8 cellular contexts compared by ENCODE assay signal in genomic region chr20:58179432-58180099, GRCh38. TPM values are rescaled to one million over a fixed set of nuclear protein-coding genes. Genes with fewer than 3 reads are reported as not detected.
DNase-seq lines count a peak whose midpoint lies in the region; ATAC-seq lines count a peak whose summit lies in the region.

No MANE protein-coding gene starts in this region.

- no peak overlapping the region for H3K27ac Mint-ChIP-seq in activated CD4-positive, alpha-beta memory T cell treated with anti-CD3 and anti-CD28 coated beads, Interleukin-2, amount 10 ng/mL, durations not matched to agents 7 days and 5 days

- POLR2A ChIA-PET in activated CD4-positive, alpha-beta memory T cell treated with anti-CD3 and anti-CD28 coated beads, Interleukin-2, amount 10 ng/mL, durations not matched to agents 7 days and 5 days (lab: Charles Lee) = no interaction called here

- H3K27me3 Mint-ChIP-seq in activated CD4-positive, alpha-beta memory T cell treated with anti-CD3 and anti-CD28 coated beads, Interleukin-2, amount 10 ng/mL, durations not matched to agents 7 days and 5 days = peaks cover 16% of the 10 kb centered on the region

- ATAC-seq in GM19035 (IDR thresholded peaks at IDR 0.05; ENCODE audit: unreplicated experiment) = peak; percentile 58
- ATAC-seq in HG03457 (IDR thresholded peaks at IDR 0.05; ENCODE audit: unreplicated experiment) = no peak

- H3K9me3 Mint-ChIP-seq in activated CD4-positive, alpha-beta memory T cell treated with anti-CD3 and anti-CD28 coated beads, Interleukin-2, amount 10 ng/mL, durations not matched to agents 7 days and 5 days = peaks cover 2% of the 10 kb centered on the region

- H3K36me3 Mint-ChIP-seq in activated CD4-positive, alpha-beta memory T cell treated with anti-CD3 and anti-CD28 coated beads, Interleukin-2, amount 10 ng/mL, durations not matched to agents 7 days and 5 days (ENCODE audit: low read depth) = no peaks in the 10 kb centered on the region

- H3K4me3 Mint-ChIP-seq in activated CD4-positive, alpha-beta memory T cell treated with anti-CD3 and anti-CD28 coated beads, Interleukin-2, amount 10 ng/mL, durations not matched to agents 7 days and 5 days = no peak overlapping the region

- H3K4me1 Mint-ChIP-seq in activated CD4-positive, alpha-beta memory T cell treated with anti-CD3 and anti-CD28 coated beads, Interleukin-2, amount 10 ng/mL, durations not matched to agents 7 days and 5 days = peaks cover 4% of the 10 kb centered on the region

- CTCF ChIA-PET in activated CD4-positive, alpha-beta memory T cell treated with anti-CD3 and anti-CD28 coated beads, Interleukin-2, amount 10 ng/mL, durations not matched to agents 7 days and 5 days (lab: Charles Lee) = interaction anchor here (0.6 to 2.1 kb wide), 13 partner anchors 10 to 585 kb away, joined by 3 to 10 read pairs (median 4); partner anchors contain the start of gene ZBP1

- DNase-seq in AG20443 (ENCODE audit: low spot score) (peak; percentile 89), NCI-H2171 treated with DMSO at 0.1 percent for 48 hours (lab: John Stamatoyannopoulos, UW) (peak; percentile 49), ecto neural progenitor cell (ENCODE audit: low spot score) (peak; percentile 87), medulla oblongata (ENCODE audit: extremely low spot score) (peak; percentile 46)
- DNase-seq in activated CD4-positive, alpha-beta memory T cell treated with anti-CD3 and anti-CD28 coated beads, Interleukin-2, amount 10 ng/mL, durations not matched to agents 7 days and 5 days = peak; percentile 66
- peak; percentile 23 for DNase-seq in stimulated activated CD8-positive, alpha-beta memory T cell treated with anti-CD3 and anti-CD28 coated beads, Interleukin-12 subunit alpha, Interleukin-12 subunit beta, amount 100 ng/mL, for 24 hours (ENCODE audit: extremely low read depth)

RNA-seq across cellular contexts. Expression of gene ANKRD60, which starts 48.9 kb away (rescaled TPM):
- total RNA-seq in activated CD4-positive, alpha-beta memory T cell treated with anti-CD3 and anti-CD28 coated beads, Interleukin-2, amount 10 ng/mL, durations not matched to agents 7 days and 5 days = not detected

Comparison
In these comparisons a context has a peak if more than half of its experiments do, and no peak if none do; other contexts are left out.
1. DNase-seq: peak in every context shown above with its lines; median percentile 89 in AG20443; 87 in ecto neural progenitor cell; 66 in activated CD4-positive, alpha-beta memory T cell treated with anti-CD3 and anti-CD28 coated beads, Interleukin-2, amount 10 ng/mL, durations not matched to agents 7 days and 5 days; 49 in NCI-H2171 treated with DMSO at 0.1 percent for 48 hours; 46 in medulla oblongata; 23 in stimulated activated CD8-positive, alpha-beta memory T cell treated with anti-CD3 and anti-CD28 coated beads, Interleukin-12 subunit alpha, Interleukin-12 subunit beta, amount 100 ng/mL, for 24 hours.